20 cellular contexts compared by ENCODE assay signal in the genomic region with DNA sequence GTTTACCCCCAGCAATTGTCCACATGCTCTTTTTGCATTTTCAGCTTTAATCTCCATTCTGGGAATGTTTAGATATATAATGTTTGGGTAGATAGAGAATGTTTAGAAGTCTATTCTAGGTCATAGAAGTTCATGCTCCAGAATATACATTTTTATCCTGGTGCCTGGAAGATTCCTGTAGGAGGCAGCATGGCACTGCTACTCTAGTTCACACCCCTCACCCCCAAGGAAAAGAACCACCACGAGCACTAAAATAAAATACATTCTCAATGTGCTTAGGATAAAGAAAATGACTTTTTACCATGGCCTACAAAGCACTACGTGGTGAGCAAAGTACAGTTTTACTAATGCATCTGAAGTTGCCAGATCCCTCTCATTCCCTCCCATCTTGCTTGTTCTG. TPM values are rescaled to one million over a fixed set of nuclear protein-coding genes. Genes with fewer than 3 reads are reported as not detected.
DNase-seq lines count a peak whose midpoint lies in the region; ATAC-seq and TF ChIP-seq lines count a peak whose summit lies in the region.
"Had no signal": no experiment of that assay in that cellular context is flagged by ENCODE, and none has a peak within 500 bp of the region (broad histone marks: within the 10 kb centered on the region; RNA-seq: fewer than 3 reads in every experiment).

No MANE protein-coding gene starts in this region.

- intact Hi-C loops in left colon (cut with DNase I, micrococcal nuclease), result no loop called here
- intact Hi-C loops in Caco-2 (cut with micrococcal nuclease; ENCODE audit: unreplicated experiment), result no loop called here

- ATAC-seq in left colon, result peak; percentile 37
- ATAC-seq in GM21423 (IDR thresholded peaks at IDR 0.05; ENCODE audit: unreplicated experiment), result no peak
- ATAC-seq in GM19397 (IDR thresholded peaks at IDR 0.05; ENCODE audit: unreplicated experiment), result no peak
- ATAC-seq: esophagus mucosa; natural killer cell treated with Interleukin-12 subunit alpha and Interleukin-12 subunit beta and Interleukin-15 and Interleukin-18, amount 100 ng/mL, for 72 hours had no signal

- POLR2A ChIA-PET in AG04450 (lab: Yijun Ruan, JAX) (interaction anchor here (1.0 kb wide), 1 partner anchor 133 kb away, joined by 3 read pairs; no protein-coding TSS in a partner anchor), Caco-2 (lab: Charles Lee) (no interaction called here)

- H3K4me3 Mint-ChIP-seq in Caco-2 (ENCODE audit: unreplicated experiment), result no peak overlapping the region
- H3K4me3 Mint-ChIP-seq: CD14-positive monocyte; dendritic cell treated with granulocyte-macrophage colony-stimulating factor and Interleukin-4, amounts not matched to agents 40 ng/mL and 50 ng/mL, for 4 days; natural killer cell treated with Interleukin-12 subunit alpha and Interleukin-12 subunit beta and Interleukin-15 and Interleukin-18, amount 100 ng/mL, for 72 hours had no signal

- peak; percentile 45 for TF ChIP-seq CTCF in AG04450 (IDR thresholded peaks at IDR 0.05; ENCODE audit: low read depth, low read length)
- peak; percentile 29 for TF ChIP-seq CTCF in astrocyte of the spinal cord (IDR thresholded peaks at IDR 0.05; ENCODE audit: low read depth, low read length)
- no peak for TF ChIP-seq CTCF in Caco-2 (IDR thresholded peaks at IDR 0.05; ENCODE audit: insufficient read depth in 1 of 2, low read depth in 1 of 2, low read length in 1 of 2, severe bottlenecking in 1 of 2, unreplicated experiment in 1 of 2)

- no peak overlapping the region for H3K27ac Mint-ChIP-seq in Caco-2 (ENCODE audit: unreplicated experiment)
- H3K27ac Mint-ChIP-seq: CD14-positive monocyte; dendritic cell treated with granulocyte-macrophage colony-stimulating factor and Interleukin-4, amounts not matched to agents 40 ng/mL and 50 ng/mL, for 4 days; natural killer cell treated with Interleukin-12 subunit alpha and Interleukin-12 subunit beta and Interleukin-15 and Interleukin-18, amount 100 ng/mL, for 72 hours had no signal

- H3K27me3 Mint-ChIP-seq in Caco-2 (ENCODE audit: insufficient read depth, unreplicated experiment), result no peaks in the 10 kb centered on the region
- H3K27me3 Mint-ChIP-seq: dendritic cell treated with granulocyte-macrophage colony-stimulating factor and Interleukin-4, amounts not matched to agents 40 ng/mL and 50 ng/mL, for 4 days had no signal

- H3K36me3 Mint-ChIP-seq in Caco-2 (ENCODE audit: insufficient read depth, unreplicated experiment), result peaks cover 24% of the 10 kb centered on the region
- H3K36me3 Mint-ChIP-seq: CD14-positive monocyte; natural killer cell treated with Interleukin-12 subunit alpha and Interleukin-12 subunit beta and Interleukin-15 and Interleukin-18, amount 100 ng/mL, for 72 hours had no signal

- H3K36me3 ChIP-seq in Caco-2 (ENCODE audit: control insufficient read depth, insufficient read depth, low read length), result no peaks in the 10 kb centered on the region
- H3K36me3 ChIP-seq: HAP-1, tibial nerve had no signal

- CTCF ChIA-PET in AG04450 (lab: Charles Lee), result interaction anchor here (0.6 to 1.3 kb wide), 5 partner anchors 35 to 223 kb away, joined by 3 to 4 read pairs (median 4); no protein-coding TSS in a partner anchor
- CTCF ChIA-PET in Caco-2 (lab: Charles Lee), result no interaction called here

- H3K9me3 ChIP-seq in AG04450 (ENCODE audit: control insufficient read depth, insufficient read depth, low read length) (no peaks in the 10 kb centered on the region), Caco-2 (no peaks in the 10 kb centered on the region)
- H3K9me3 ChIP-seq: HAP-1, tibial nerve had no signal

- peaks cover 22% of the 10 kb centered on the region for H3K4me1 ChIP-seq in Caco-2
- H3K4me1 ChIP-seq: HAP-1 had no signal

- no TSS peak for BruUV-seq in Caco-2 (replicated peaks; lab: Mats Ljungman, UMichigan)

- peaks cover 33% of the 10 kb centered on the region for H3K4me1 Mint-ChIP-seq in Caco-2 (ENCODE audit: low read depth, unreplicated experiment)
- H3K4me1 Mint-ChIP-seq: CD14-positive monocyte had no signal

- DNase-seq in AG04450 (ENCODE audit: low read depth, low spot score) (no peak), HCEC 1CT (peak; percentile 40), astrocyte of the spinal cord (ENCODE audit: low read depth, low spot score) (no peak), left colon (no peak), Caco-2 (no peak), DMS79 treated with DMSO at 0.1 percent for 48 hours (lab: John Stamatoyannopoulos, UW) (no peak)
- DNase-seq: anterior cingulate cortex; NCI-H1436 treated with DMSO at 0.1 percent for 48 hours; retina; stimulated activated CD4-positive, alpha-beta T cell treated with anti-CD3 and anti-CD28 coated beads, Interleukin-4, amount 100 ng/mL, for 4 hours had no signal

- H3K9me3 Mint-ChIP-seq in Caco-2 (ENCODE audit: unreplicated experiment), result no peaks in the 10 kb centered on the region
- H3K9me3 Mint-ChIP-seq: CD14-positive monocyte; dendritic cell treated with granulocyte-macrophage colony-stimulating factor and Interleukin-4, amounts not matched to agents 40 ng/mL and 50 ng/mL, for 4 days; natural killer cell treated with Interleukin-12 subunit alpha and Interleukin-12 subunit beta and Interleukin-15 and Interleukin-18, amount 100 ng/mL, for 72 hours had no signal

- no peak overlapping the region for H3K27ac ChIP-seq in AG04450 (ENCODE audit: low read depth, low read length)
- H3K27ac ChIP-seq: KMS-11, tibial nerve had no signal

- H3K4me3 ChIP-seq in AG04450 (ENCODE audit: low read depth, low read length), result no peak overlapping the region
- H3K4me3 ChIP-seq in astrocyte of the spinal cord (ENCODE audit: low read depth, low read length), result no peak overlapping the region
- no peak overlapping the region for H3K4me3 ChIP-seq in Caco-2 (ENCODE audit: low read depth, low read length)
- H3K4me3 ChIP-seq: HAP-1, lung, tibial nerve had no signal

- in situ Hi-C loops in astrocyte of the spinal cord (cut with HindIII; ENCODE audit: low sequenced_read_pairs), result no loop called here

- H3K27me3 ChIP-seq in AG04450 (ENCODE audit: control insufficient read depth, insufficient read depth, low read length), result no peaks in the 10 kb centered on the region
- no peaks in the 10 kb centered on the region for H3K27me3 ChIP-seq in Caco-2 (replicated peaks; ENCODE audit: control insufficient read depth, insufficient read depth, low read length)
- H3K27me3 ChIP-seq: tibial nerve had no signal

RNA-seq across cellular contexts. Expression of a gene that starts 53.8 kb away (rescaled TPM):
- polyA plus RNA-seq in AG04450 (2011; rRNA removed), result 110 and 149 TPM in 2 replicates
- 118 and 161 TPM in 2 replicates for polyA minus RNA-seq in AG04450 (2011; rRNA and poly(A)+ RNA removed)
- 10 to 100 TPM; 62.1 to 63.2 TPM for total RNA-seq in left colon
- 80.3 and 83.4 TPM in 2 replicates for total RNA-seq in Caco-2 (2022)
- polyA plus RNA-seq: CD14-positive monocyte had no signal

Comparison
In these comparisons a context has a peak if more than half of its experiments do, and no peak if none do; other contexts are left out.
1. CTCF ChIP-seq: peak in AG04450 (single experiment) and astrocyte of the spinal cord (single experiment); none in Caco-2 (0 of 2).